ENCODE assay signal across 1 cellular context in genomic region chr10:34526758-34527730, GRCh38.
TF ChIP-seq lines count a peak whose summit lies in the region.

No MANE protein-coding gene starts in this region.

TF ChIP-seq in IMR-90, 13 proteins besides CTCF, POLR2A, EP300 and RAD21 (continued from another document):
- TF ChIP-seq MAZ (IDR thresholded peaks at IDR 0.05; ENCODE audit: borderline replicate concordance, low read depth, low read length) (no peak), CHD1 (IDR thresholded peaks at IDR 0.05; ENCODE audit: low read depth, low read length) (no peak)
